Comparison of ENCODE assay signal across 14 cellular contexts in genomic region chr2:235514627-235515363, GRCh38. TPM values are rescaled to one million over a fixed set of nuclear protein-coding genes. Genes with fewer than 3 reads are reported as not detected.
DNase-seq lines count a peak whose midpoint lies in the region; ATAC-seq and TF ChIP-seq lines count a peak whose summit lies in the region.
"Had no signal": no experiment of that assay in that cellular context is flagged by ENCODE, and none has a peak within 500 bp of the region (broad histone marks: within the 10 kb centered on the region; RNA-seq: fewer than 3 reads in every experiment).

No MANE protein-coding gene starts in this region.

- no peaks in the 10 kb centered on the region for H3K36me3 ChIP-seq in GM23338 (ENCODE audit: insufficient read depth)

- H3K9me3 Mint-ChIP-seq in GM23338 (peaks cover 15% of the 10 kb centered on the region), osteocyte (ENCODE audit: unreplicated experiment) (no peaks in the 10 kb centered on the region)
- no peaks in the 10 kb centered on the region for H3K9me3 Mint-ChIP-seq in activated CD8-positive, alpha-beta T cell treated with anti-CD3 and anti-CD28 coated beads, Interleukin-2, amount 10 ng/mL, durations not matched to agents 7 days and 5 days (ENCODE audit: insufficient read depth)
- H3K9me3 Mint-ChIP-seq: central memory CD8-positive, alpha-beta T cell had no signal

- peak; percentile 65 for ATAC-seq in GM23338
- no peak for ATAC-seq in activated CD8-positive, alpha-beta T cell treated with anti-CD3 and anti-CD28 coated beads, Interleukin-2, amount 10 ng/mL, durations not matched to agents 7 days and 5 days

- peaks cover 21% of the 10 kb centered on the region for H3K36me3 Mint-ChIP-seq in GM23338 (ENCODE audit: low read depth)
- H3K36me3 Mint-ChIP-seq in osteocyte (ENCODE audit: unreplicated experiment), result no peaks in the 10 kb centered on the region
- no peaks in the 10 kb centered on the region for H3K36me3 Mint-ChIP-seq in activated CD8-positive, alpha-beta T cell treated with anti-CD3 and anti-CD28 coated beads, Interleukin-2, amount 10 ng/mL, durations not matched to agents 7 days and 5 days (ENCODE audit: low read depth)

- no peak overlapping the region for H3K4me3 ChIP-seq in GM23338
- H3K4me3 ChIP-seq: BLaER1 treated with 17β-estradiol and CSF1 and Interleukin-3, amounts not matched to agents 10 nM and 100 nM had no signal

- POLR2A ChIA-PET in RWPE1 (lab: Yijun Ruan, JAX; ENCODE audit: low non-redundant PET), result no interaction called here
- POLR2A ChIA-PET in activated CD8-positive, alpha-beta T cell treated with anti-CD3 and anti-CD28 coated beads, Interleukin-2, amount 10 ng/mL, durations not matched to agents 7 days and 5 days (lab: Charles Lee), result no interaction called here

- H3K4me2 ChIP-seq in GM23338, result no peak overlapping the region

- DNase-seq in GM23338 (ENCODE audit: low spot score) (peak; percentile 53), RWPE1 (ENCODE audit: low spot score) (peak; percentile 22), iPS-NIHi11 (ENCODE audit: low spot score) (peak; percentile 56), osteocyte (ENCODE audit: extremely low spot score, unreplicated experiment) (no peak), NCI-H1092 (lab: John Stamatoyannopoulos, UW) (no peak), SKM-1 treated with dmso at 0.1 percent for 144 hours (lab: John Stamatoyannopoulos, UW; ENCODE audit: unreplicated experiment) (no peak), GF-D8 (lab: John Stamatoyannopoulos, UW) (no peak)
- DNase-seq in activated CD8-positive, alpha-beta T cell treated with anti-CD3 and anti-CD28 coated beads, Interleukin-2, amount 10 ng/mL, durations not matched to agents 7 days and 5 days, result no peak
- DNase-seq: activated CD8-positive, alpha-beta memory T cell treated with anti-CD3 and anti-CD28 coated beads for 24 hours; activated naive CD4-positive, alpha-beta T cell treated with anti-CD3 and anti-CD28 coated beads, Interleukin-2, amount 50 U/mL, for 16 hours; NCI-H1105 treated with DMSO at 0.1 percent for 48 hours; SHP77 had no signal

- peaks cover 13% of the 10 kb centered on the region for H4K20me1 ChIP-seq in GM23338 (replicated peaks; ENCODE audit: insufficient read depth)

- peaks cover 19% of the 10 kb centered on the region for H3K4me1 ChIP-seq in GM23338 (ENCODE audit: insufficient read depth)

- TF ChIP-seq CTCF in GM23338 (conservative IDR thresholded peaks at IDR 0.05; ENCODE audit: low read depth in 2 of 2), result peak; percentile 48 to 61
- no peak for TF ChIP-seq CTCF in RWPE1 (conservative IDR thresholded peaks at IDR 0.05; ENCODE audit: low read depth)
- no peak for TF ChIP-seq CTCF in osteocyte (IDR thresholded peaks at IDR 0.05)

- H3K79me2 ChIP-seq in GM23338 (replicated peaks; ENCODE audit: insufficient read depth), result peaks cover 99% of the 10 kb centered on the region

- no peaks in the 10 kb centered on the region for H3F3A ChIP-seq in GM23338 (replicated peaks; ENCODE audit: low read depth)

- H3K9me2 ChIP-seq in GM23338 (ENCODE audit: insufficient read depth), result no peaks in the 10 kb centered on the region

- H3K27ac Mint-ChIP-seq in GM23338, result no peak overlapping the region
- H3K27ac Mint-ChIP-seq in osteocyte (ENCODE audit: unreplicated experiment), result peak overlapping the region; percentile 3
- no peak overlapping the region for H3K27ac Mint-ChIP-seq in activated CD8-positive, alpha-beta T cell treated with anti-CD3 and anti-CD28 coated beads, Interleukin-2, amount 10 ng/mL, durations not matched to agents 7 days and 5 days

- no peak overlapping the region for H2AFZ ChIP-seq in GM23338

- H3K27me3 Mint-ChIP-seq in GM23338 (ENCODE audit: insufficient read depth, low read depth, poor library complexity) (peaks cover 13% of the 10 kb centered on the region), osteocyte (ENCODE audit: unreplicated experiment) (no peaks in the 10 kb centered on the region)
- H3K27me3 Mint-ChIP-seq in activated CD8-positive, alpha-beta T cell treated with anti-CD3 and anti-CD28 coated beads, Interleukin-2, amount 10 ng/mL, durations not matched to agents 7 days and 5 days (ENCODE audit: low read depth), result no peaks in the 10 kb centered on the region
- H3K27me3 Mint-ChIP-seq: central memory CD8-positive, alpha-beta T cell had no signal

- H3K4me3 Mint-ChIP-seq in GM23338 (no peak overlapping the region), osteocyte (ENCODE audit: unreplicated experiment) (no peak overlapping the region)
- no peak overlapping the region for H3K4me3 Mint-ChIP-seq in activated CD8-positive, alpha-beta T cell treated with anti-CD3 and anti-CD28 coated beads, Interleukin-2, amount 10 ng/mL, durations not matched to agents 7 days and 5 days
- H3K4me3 Mint-ChIP-seq: central memory CD8-positive, alpha-beta T cell had no signal

- H3K27me3 ChIP-seq in GM23338 (ENCODE audit: insufficient read depth), result no peaks in the 10 kb centered on the region
- H3K27me3 ChIP-seq: BLaER1 treated with 17β-estradiol and CSF1 and Interleukin-3, amounts not matched to agents 10 nM and 100 nM had no signal

- CTCF ChIA-PET in RWPE1 (lab: Yijun Ruan, JAX), result interaction anchor here (0.6 to 0.7 kb wide), 2 partner anchors 89 to 448 kb away, joined by 3 to 5 read pairs; no protein-coding TSS in a partner anchor
- CTCF ChIA-PET in activated CD8-positive, alpha-beta T cell treated with anti-CD3 and anti-CD28 coated beads, Interleukin-2, amount 10 ng/mL, durations not matched to agents 7 days and 5 days (lab: Charles Lee), result no interaction called here

- H3K27ac ChIP-seq in GM23338 (ENCODE audit: low read depth) (no peak overlapping the region), RWPE1 (no peak overlapping the region)
- H3K27ac ChIP-seq: BLaER1 treated with 17β-estradiol and CSF1 and Interleukin-3, amounts not matched to agents 10 nM and 100 nM had no signal

- H3K4me1 Mint-ChIP-seq in GM23338 (peaks cover 25% of the 10 kb centered on the region), osteocyte (ENCODE audit: unreplicated experiment) (peaks cover 35% of the 10 kb centered on the region)
- H3K4me1 Mint-ChIP-seq in activated CD8-positive, alpha-beta T cell treated with anti-CD3 and anti-CD28 coated beads, Interleukin-2, amount 10 ng/mL, durations not matched to agents 7 days and 5 days (ENCODE audit: low read depth), result no peaks in the 10 kb centered on the region
- H3K4me1 Mint-ChIP-seq: central memory CD8-positive, alpha-beta T cell had no signal

TF ChIP-seq in GM23338, 12 proteins besides CTCF, POLR2A, EP300 and RAD21 (continues in another document):
- no peak for TF ChIP-seq STAT1 (IDR thresholded peaks at IDR 0.05; ENCODE audit: unreplicated experiment)
- TF ChIP-seq ZNF331 (CRISPR knock-in tag; IDR thresholded peaks at IDR 0.05; ENCODE audit: low read depth), result no peak
- no peak for TF ChIP-seq NANOG (IDR thresholded peaks at IDR 0.05; ENCODE audit: borderline replicate concordance)
- TF ChIP-seq EZH2 (IDR thresholded peaks at IDR 0.05; ENCODE audit: low read depth, unreplicated experiment), result no peak
- TF ChIP-seq REST (IDR thresholded peaks at IDR 0.05; ENCODE audit: unreplicated experiment), result no peak

RNA-seq across cellular contexts. Expression of gene AGAP1, which starts 21.0 kb away (rescaled TPM):
- 25.1 and 27.9 TPM in 2 replicates for total RNA-seq in GM23338 (2014; rRNA removed; shearing (Covaris generic))
- polyA plus RNA-seq in GM23338 (2016; fragmentation: Nextera tagmentation; extraction: Ambion mirVana), result 13.3 and 16.4 TPM in 2 replicates
- 40.5 and 43.8 TPM in 2 replicates for total RNA-seq in osteocyte
- total RNA-seq in activated CD8-positive, alpha-beta T cell treated with anti-CD3 and anti-CD28 coated beads, Interleukin-2, amount 10 ng/mL, durations not matched to agents 7 days and 5 days, result 1 to 10 TPM in 1 of 2 experiments, under 1 TPM in 1; 0.82 to 1.3 TPM

Comparison
In these comparisons a context has a peak if more than half of its experiments do, and no peak if none do; other contexts are left out.
1. DNase-seq: peak in GM23338 (single experiment), RWPE1 (single experiment) and iPS-NIHi11 (single experiment); none in osteocyte (single experiment), NCI-H1092 (single experiment), SKM-1 treated with dmso at 0.1 percent for 144 hours (single experiment), GF-D8 (single experiment) and activated CD8-positive, alpha-beta T cell treated with anti-CD3 and anti-CD28 coated beads, Interleukin-2, amount 10 ng/mL, durations not matched to agents 7 days and 5 days (single experiment).
2. CTCF ChIP-seq: peak in GM23338 (2 of 2); none in RWPE1 (single experiment) and osteocyte (single experiment).
3. RNA of gene AGAP1, which starts 21.0 kb away (total RNA-seq): 40.5 to 43.8 TPM in osteocyte and 25.1 to 27.9 TPM in GM23338; 0.82 to 1.3 TPM in activated CD8-positive, alpha-beta T cell treated with anti-CD3 and anti-CD28 coated beads, Interleukin-2, amount 10 ng/mL, durations not matched to agents 7 days and 5 days; every median in the first group is over 10 times any median in the second.